In genomic region chr20:41017448-41018042, GRCh38 we compare ENCODE assay signal across 22 cellular contexts. TPM values are rescaled to one million over a fixed set of nuclear protein-coding genes. Genes with fewer than 3 reads are reported as not detected.
DNase-seq lines count a peak whose midpoint lies in the region; ATAC-seq and TF ChIP-seq lines count a peak whose summit lies in the region.
"Had no signal": no experiment of that assay in that cellular context is flagged by ENCODE, and none has a peak within 500 bp of the region (broad histone marks: within the 10 kb centered on the region; RNA-seq: fewer than 3 reads in every experiment).

No MANE protein-coding gene starts in this region.

- WGBS in esophagus, 2 donors: 59 to 62% methylated on average over 3 of the region's 3 CpGs
- 37% methylated on average over 3 of the region's 3 CpGs for WGBS in suprapubic skin

- no peak overlapping the region for H3K4me3 ChIP-seq in Panc1 (ENCODE audit: low read depth in 2 of 2, low read length in 2 of 2)
- no peak overlapping the region for H3K4me3 ChIP-seq in esophagus (ENCODE audit: low read depth in 1 of 2, low read length in 2 of 2)
- no peak overlapping the region for H3K4me3 ChIP-seq in suprapubic skin
- H3K4me3 ChIP-seq: esophagus muscularis mucosa, gastroesophageal sphincter, SJCRH30, uterus had no signal

- H3K27ac ChIP-seq in Panc1 (ENCODE audit: low read length) (no peak overlapping the region), esophagus (ENCODE audit: low read depth in 2 of 2, low read length in 1 of 2) (peak overlapping the region; percentile 67 to 86), suprapubic skin (peak overlapping the region; percentile 10)
- H3K27ac ChIP-seq: esophagus muscularis mucosa, gastroesophageal sphincter, parathyroid adenoma, SJCRH30, uterus had no signal

- no peaks in the 10 kb centered on the region for H3K4me1 ChIP-seq in Panc1 (ENCODE audit: control insufficient read depth, insufficient read depth, low read length)
- H3K4me1 ChIP-seq in esophagus (ENCODE audit: control insufficient read depth in 2 of 2, insufficient read depth in 2 of 2, low read length in 1 of 2): peaks cover 0 to 6% of the 10 kb centered on the region in 2 donors
- peaks cover 16% of the 10 kb centered on the region for H3K4me1 ChIP-seq in suprapubic skin
- H3K4me1 ChIP-seq: parathyroid adenoma, uterus had no signal

- no TSS peak for BruUV-seq in Panc1 (replicated peaks; lab: Mats Ljungman, UMichigan)

- POLR2A ChIA-PET in Panc1 (lab: Charles Lee): no interaction called here

- intact Hi-C loops in Panc1 (cut with micrococcal nuclease; ENCODE audit: unreplicated experiment): no loop called here
- intact Hi-C loops in head of caudate nucleus (cut with DNase I): no loop called here
- intact Hi-C loops in posterior cingulate gyrus (cut with DNase I): no loop called here

- no peak for TF ChIP-seq EP300 in suprapubic skin (IDR thresholded peaks at IDR 0.05)

- no peaks in the 10 kb centered on the region for H3K9me3 ChIP-seq in Panc1 (ENCODE audit: control insufficient read depth, insufficient read depth, low read depth, low read length)
- H3K9me3 ChIP-seq in esophagus (ENCODE audit: control insufficient read depth in 2 of 2, insufficient read depth in 1 of 2, low read depth in 1 of 2, low read length in 1 of 2): no peaks in the 10 kb centered on the region
- H3K9me3 ChIP-seq in suprapubic skin: no peaks in the 10 kb centered on the region
- H3K9me3 ChIP-seq: esophagus muscularis mucosa, gastroesophageal sphincter, SJCRH30, uterus had no signal

- no peak for DNase-seq in Panc1 (ENCODE audit: low read depth, low spot score)
- no peak for DNase-seq in suprapubic skin (ENCODE audit: low spot score in 2 of 2)
- DNase-seq in head of caudate nucleus: no peak
- no peak for DNase-seq in GOT3 (lab: John Stamatoyannopoulos, UW)
- DNase-seq in posterior cingulate gyrus: no peak
- DNase-seq: activated CD4-positive, alpha-beta T cell treated with anti-CD3 and anti-CD28 coated beads, Interleukin-2, amount 10 ng/mL, durations not matched to agents 7 days and 5 days; activated naive CD8-positive, alpha-beta T cell treated with anti-CD3 and anti-CD28 coated beads for 36 hours; CD8-positive, alpha-beta T cell; DMS79; naive B cell; NCI-H1105 treated with DMSO at 0.1 percent for 48 hours; NCI-H2081; NCI-H345; NCI-H82; SJCRH30; uterus had no signal

- no peak for TF ChIP-seq POLR2A in suprapubic skin (IDR thresholded peaks at IDR 0.05)

- peak; percentile 54; the same call in 1 of the 2 replicates for ATAC-seq in Panc1
- ATAC-seq: CD8-positive, alpha-beta T cell; gastroesophageal sphincter; sciatic nerve had no signal

- in situ Hi-C loops in Panc1 (cut with HindIII; ENCODE audit: low pct_unique_long_range_greater_than_20kb, low sequenced_read_pairs): no loop called here

- TF ChIP-seq CTCF in GM12873 (IDR thresholded peaks at IDR 0.05; ENCODE audit: insufficient read depth, low read depth, low read length, missing control alignments) (peak; percentile 5), Panc1 (IDR thresholded peaks at IDR 0.05) (no peak), suprapubic skin (IDR thresholded peaks at IDR 0.05) (no peak)

- no peaks in the 10 kb centered on the region for H3K27me3 ChIP-seq in Panc1 (ENCODE audit: control insufficient read depth, insufficient read depth, low read length)
- no peaks in the 10 kb centered on the region for H3K27me3 ChIP-seq in esophagus (ENCODE audit: control insufficient read depth in 1 of 2, insufficient read depth in 2 of 2, low read length in 2 of 2)
- no peaks in the 10 kb centered on the region for H3K27me3 ChIP-seq in suprapubic skin
- H3K27me3 ChIP-seq: esophagus muscularis mucosa, gastroesophageal sphincter, SJCRH30, uterus had no signal

- no peaks in the 10 kb centered on the region for H3K36me3 ChIP-seq in Panc1 (ENCODE audit: control insufficient read depth, insufficient read depth, low read length)
- H3K36me3 ChIP-seq in esophagus (ENCODE audit: control insufficient read depth in 2 of 2, insufficient read depth in 2 of 2, low read length in 1 of 2): no peaks in the 10 kb centered on the region
- no peaks in the 10 kb centered on the region for H3K36me3 ChIP-seq in suprapubic skin
- H3K36me3 ChIP-seq: esophagus muscularis mucosa, gastroesophageal sphincter, SJCRH30, uterus had no signal

- CTCF ChIA-PET in Panc1 (lab: Charles Lee): no interaction called here

RNA-seq across cellular contexts. Expression of gene TOP1, which starts 11.1 kb away (rescaled TPM):
- total RNA-seq in Panc1 (2021; ENCODE audit: unreplicated experiment): 65.2 TPM
- polyA plus RNA-seq in Panc1 (2012; ENCODE audit: insufficient read length): 39.6 TPM
- 10 to 100 TPM; 25.7 to 27.0 TPM for polyA plus RNA-seq in esophagus
- total RNA-seq in suprapubic skin: 10 to 100 TPM; 25.8 to 32.6 (median 32.0) TPM
